Comparison of ENCODE assay signal across 11 cellular contexts in genomic region chr12:120413901-120414695, GRCh38. TPM values are rescaled to one million over a fixed set of nuclear protein-coding genes. Genes with fewer than 3 reads are reported as not detected.
DNase-seq lines count a peak whose midpoint lies in the region; ATAC-seq and TF ChIP-seq lines count a peak whose summit lies in the region.
"Had no signal": no experiment of that assay in that cellular context is flagged by ENCODE, and none has a peak within 500 bp of the region (broad histone marks: within the 10 kb centered on the region; RNA-seq: fewer than 3 reads in every experiment).

No MANE protein-coding gene starts in this region.

- H3K79me2 ChIP-seq in trophoblast cell (ENCODE audit: control insufficient read depth, insufficient read depth, low read length, poor library complexity) (no peaks in the 10 kb centered on the region), PC-3 (ENCODE audit: low read length) (no peaks in the 10 kb centered on the region)
- H3K79me2 ChIP-seq: parathyroid adenoma had no signal

- POLR2A ChIA-PET in PC-3 (lab: Charles Lee; ENCODE audit: unreplicated experiment), result no interaction called here

- H3K14ac ChIP-seq in trophoblast cell (ENCODE audit: low read length), result no peak overlapping the region

- no peak overlapping the region for H3K18ac ChIP-seq in trophoblast cell (ENCODE audit: low read length)

- H2BK120ac ChIP-seq in trophoblast cell (ENCODE audit: insufficient read depth, low read length, poor library complexity), result no peak overlapping the region

- H3K27ac ChIP-seq in HUES64 (ENCODE audit: low read depth, low read length), result peak overlapping the region; percentile 96
- no peak overlapping the region for H3K27ac ChIP-seq in trophoblast cell (ENCODE audit: low read depth, low read length)
- H3K27ac ChIP-seq in vagina, result no peak overlapping the region
- no peak overlapping the region for H3K27ac ChIP-seq in PC-3 (ENCODE audit: low read length)
- H3K27ac ChIP-seq: parathyroid adenoma had no signal

- BruUV-seq in PC-3 (replicated peaks; lab: Mats Ljungman, UMichigan), result no TSS peak

- no peaks in the 10 kb centered on the region for H3K9me2 ChIP-seq in PC-3 (replicated peaks; ENCODE audit: low read length)

- DNase-seq in anterior cingulate cortex (lab: John Stamatoyannopoulos, UW) (peak in 46 of 58 donors; percentile 5 to 83 (median 42)), iPS DF 4.7 (ENCODE audit: extremely low read depth, low spot score) (peak; percentile 81), trophoblast cell (no peak), vagina (ENCODE audit: extremely low spot score in 2 of 2) (no peak), NCI-H1930 (lab: John Stamatoyannopoulos, UW) (no peak), PC-3 (no peak), kidney tubule cell (ENCODE audit: low spot score) (no peak)
- DNase-seq: activated CD4-positive, alpha-beta T cell treated with anti-CD3 and anti-CD28 coated beads, Interleukin-2, amount 50 U/mL, for 4 hours; activated naive CD8-positive, alpha-beta T cell treated with anti-CD3 and anti-CD28 coated beads, Interleukin-2, amount 10 ng/mL, durations not matched to agents 7 days and 5 days had no signal

- no peaks in the 10 kb centered on the region for H4K20me1 ChIP-seq in PC-3 (ENCODE audit: low read length)

- H4K12ac ChIP-seq in trophoblast cell (ENCODE audit: low read depth, low read length), result peak overlapping the region; percentile 46

- H3K36me3 ChIP-seq in HUES64 (ENCODE audit: insufficient read depth, low read length) (no peaks in the 10 kb centered on the region), trophoblast cell (ENCODE audit: control insufficient read depth in 1 of 2, insufficient read depth in 2 of 2, low read length in 2 of 2) (no peaks in the 10 kb centered on the region), vagina (no peaks in the 10 kb centered on the region), PC-3 (ENCODE audit: low read depth, low read length) (no peaks in the 10 kb centered on the region)

- H3F3A ChIP-seq in PC-3 (ENCODE audit: low read length, unreplicated experiment), result no peaks in the 10 kb centered on the region

- no peak overlapping the region for H3K23ac ChIP-seq in trophoblast cell (ENCODE audit: low read length)

- 11% methylated on average over 13 of the region's 13 CpGs for WGBS in HUES64
- no CpG with 5 or more reads among the region's 13 CpGs for WGBS in trophoblast cell (ENCODE audit: extremely low coverage, insufficient coverage, insufficient read length)

- no peaks in the 10 kb centered on the region for H3K79me1 ChIP-seq in trophoblast cell (ENCODE audit: low read length)

- H2AK5ac ChIP-seq in trophoblast cell (ENCODE audit: low read length), result no peak overlapping the region

- H3K4me1 ChIP-seq in HUES64 (ENCODE audit: insufficient read depth, low read length), result peaks cover 15% of the 10 kb centered on the region
- peaks cover 3 to 5% of the 10 kb centered on the region in 2 experiments for H3K4me1 ChIP-seq in trophoblast cell (ENCODE audit: control insufficient read depth in 1 of 2, insufficient read depth in 2 of 2, low read length in 2 of 2)
- H3K4me1 ChIP-seq in vagina, result no peaks in the 10 kb centered on the region
- H3K4me1 ChIP-seq in PC-3 (ENCODE audit: insufficient read depth, low read length), result no peaks in the 10 kb centered on the region
- H3K4me1 ChIP-seq: parathyroid adenoma had no signal

- peak overlapping the region; percentile 72 for H3K9ac ChIP-seq in HUES64 (ENCODE audit: low read depth, low read length)
- no peak overlapping the region for H3K9ac ChIP-seq in trophoblast cell (ENCODE audit: low read length)
- no peak overlapping the region for H3K9ac ChIP-seq in PC-3 (ENCODE audit: low read length)
- H3K9ac ChIP-seq: parathyroid adenoma had no signal

- H3K4me3 ChIP-seq in HUES64 (ENCODE audit: low read length), result peak overlapping the region; percentile 38; the same call in 1 of the 2 replicates
- H3K4me3 ChIP-seq in trophoblast cell (ENCODE audit: low read depth, low read length), result no peak overlapping the region
- H3K4me3 ChIP-seq in vagina, result no peak overlapping the region
- no peak overlapping the region for H3K4me3 ChIP-seq in PC-3 (ENCODE audit: low read length)

- no peak overlapping the region for H2BK5ac ChIP-seq in trophoblast cell (ENCODE audit: low read depth, low read length, poor library complexity)

- CTCF ChIA-PET in PC-3 (lab: Charles Lee), result no interaction called here

- no peaks in the 10 kb centered on the region for H3K9me3 ChIP-seq in HUES64 (ENCODE audit: insufficient read depth, low read depth, low read length)
- no peaks in the 10 kb centered on the region for H3K9me3 ChIP-seq in trophoblast cell (ENCODE audit: insufficient read depth, low read depth, low read length)
- H3K9me3 ChIP-seq in vagina, result no peaks in the 10 kb centered on the region
- H3K9me3 ChIP-seq in PC-3 (ENCODE audit: low read length), result no peaks in the 10 kb centered on the region

- H3K4ac ChIP-seq in trophoblast cell (ENCODE audit: low read depth, low read length), result no peak overlapping the region

- no peak overlapping the region for H3K4me2 ChIP-seq in trophoblast cell (ENCODE audit: low read length)
- H3K4me2 ChIP-seq in PC-3 (ENCODE audit: low read length), result no peak overlapping the region

- TF ChIP-seq POLR2A in vagina (IDR thresholded peaks at IDR 0.05), result no peak

- H3K27me3 ChIP-seq in HUES64 (ENCODE audit: insufficient read depth, low read length) (no peaks in the 10 kb centered on the region), trophoblast cell (ENCODE audit: insufficient read depth, low read length) (no peaks in the 10 kb centered on the region), vagina (no peaks in the 10 kb centered on the region), PC-3 (ENCODE audit: low read length) (no peaks in the 10 kb centered on the region)

- ATAC-seq in PC-3, result no peak

- intact Hi-C loops in vagina (cut with DNase I), result no loop called here
- intact Hi-C loops in PC-3 (cut with micrococcal nuclease), result no loop called here

- H4K91ac ChIP-seq in trophoblast cell (ENCODE audit: low read depth, low read length), result no peak overlapping the region

- H2BK12ac ChIP-seq in trophoblast cell (ENCODE audit: low read length), result no peak overlapping the region

- TF ChIP-seq CTCF in vagina (IDR thresholded peaks at IDR 0.05), result no peak
- no peak for TF ChIP-seq CTCF in PC-3 (conservative IDR thresholded peaks at IDR 0.05; ENCODE audit: low read depth, low read length)

- H2AFZ ChIP-seq in trophoblast cell (ENCODE audit: insufficient read depth, low read length, poor library complexity) (peak overlapping the region; percentile 45), PC-3 (ENCODE audit: low read length) (no peak overlapping the region)
- H2AFZ ChIP-seq: parathyroid adenoma had no signal

- H4K8ac ChIP-seq in trophoblast cell (ENCODE audit: low read depth, low read length), result peak overlapping the region; percentile 21

RNA-seq across cellular contexts. Expression of gene COX6A1, which starts 23.8 kb away (rescaled TPM):
- 574 TPM for polyA plus RNA-seq in HUES64 (2013, experiment 1 of 2)
- 581 TPM for polyA plus RNA-seq in HUES64 (2013, experiment 2 of 2)
- polyA plus RNA-seq in trophoblast cell (2013), result 832 and 878 TPM in 2 replicates
- total RNA-seq in vagina, result 928 TPM
- 1,664 and 2,042 TPM in 2 replicates for total RNA-seq in PC-3 (2014; rRNA removed)

RNA-seq across cellular contexts. Expression of gene TRIAP1, which starts 32.1 kb away (rescaled TPM):
- polyA plus RNA-seq in HUES64 (2013, experiment 1 of 2), result 70.9 TPM
- 64.8 TPM for polyA plus RNA-seq in HUES64 (2013, experiment 2 of 2)
- polyA plus RNA-seq in trophoblast cell (2013), result 63.0 and 63.9 TPM in 2 replicates
- total RNA-seq in vagina (3.9 TPM), PC-3 (2014; rRNA removed) (24.0 and 34.5 TPM in 2 replicates)

RNA-seq across cellular contexts. Expression of gene GATC, which starts 32.1 kb away (rescaled TPM):
- polyA plus RNA-seq in HUES64 (2013, experiment 1 of 2), result 12.6 TPM
- 14.1 TPM for polyA plus RNA-seq in HUES64 (2013, experiment 2 of 2)
- 18.2 and 18.5 TPM in 2 replicates for polyA plus RNA-seq in trophoblast cell (2013)
- 15.5 TPM for total RNA-seq in vagina
- 33.8 and 43.2 TPM in 2 replicates for total RNA-seq in PC-3 (2014; rRNA removed)

RNA-seq across cellular contexts. Expression of gene MSI1, which starts 45.1 kb away (rescaled TPM):
- 27.8 TPM for polyA plus RNA-seq in HUES64 (2013, experiment 1 of 2)
- polyA plus RNA-seq in HUES64 (2013, experiment 2 of 2), result 32.8 TPM
- polyA plus RNA-seq in trophoblast cell (2013), result 6.1 and 6.8 TPM in 2 replicates
- total RNA-seq in vagina (3.7 TPM), PC-3 (2014; rRNA removed) (0.12 TPM in 1 of 2 replicates, not detected in the other)
- total RNA-seq: activated naive CD8-positive, alpha-beta T cell treated with anti-CD3 and anti-CD28 coated beads, Interleukin-2, amount 10 ng/mL, durations not matched to agents 7 days and 5 days had no signal

RNA-seq across cellular contexts. Expression of gene SRSF9, which starts 55.5 kb away (rescaled TPM):
- 210 TPM for polyA plus RNA-seq in HUES64 (2013, experiment 1 of 2)
- 209 TPM for polyA plus RNA-seq in HUES64 (2013, experiment 2 of 2)
- 217 and 221 TPM in 2 replicates for polyA plus RNA-seq in trophoblast cell (2013)
- total RNA-seq in vagina (105 TPM), PC-3 (2014; rRNA removed) (319 and 382 TPM in 2 replicates)

Comparison
In these comparisons a context has a peak if more than half of its experiments do, and no peak if none do; other contexts are left out.
1. DNase-seq: peak in anterior cingulate cortex (46 of 58) and iPS DF 4.7 (single experiment); none in trophoblast cell (0 of 2), vagina (0 of 2), NCI-H1930 (0 of 2), PC-3 (single experiment) and kidney tubule cell (single experiment).